10 cellular contexts compared by ENCODE assay signal in genomic region chr17:40538019-40538935, GRCh38. TPM values are rescaled to one million over a fixed set of nuclear protein-coding genes. Genes with fewer than 3 reads are reported as not detected.
DNase-seq lines count a peak whose midpoint lies in the region; ATAC-seq and TF ChIP-seq lines count a peak whose summit lies in the region.
"Had no signal": no experiment of that assay in that cellular context is flagged by ENCODE, and none has a peak within 500 bp of the region (broad histone marks: within the 10 kb centered on the region; RNA-seq: fewer than 3 reads in every experiment).

No MANE protein-coding gene starts in this region.

- TF ChIP-seq POLR2A in vagina (IDR thresholded peaks at IDR 0.05) = no peak

- no peaks in the 10 kb centered on the region for H3K27me3 Mint-ChIP-seq in effector memory CD8-positive, alpha-beta T cell

- H3K27me3 ChIP-seq in muscle layer of duodenum (ENCODE audit: low read depth, low read length) = no peaks in the 10 kb centered on the region
- no peaks in the 10 kb centered on the region for H3K27me3 ChIP-seq in vagina

- no peak for TF ChIP-seq CTCF in vagina (IDR thresholded peaks at IDR 0.05)
- no peak for TF ChIP-seq CTCF in GM20000 (IDR thresholded peaks at IDR 0.05; ENCODE audit: extremely low read depth, missing control alignments)

- ATAC-seq in effector memory CD8-positive, alpha-beta T cell (replicated peaks) = no peak
- ATAC-seq in HG03457 (IDR thresholded peaks at IDR 0.05; ENCODE audit: unreplicated experiment) = no peak

- H3K4me1 ChIP-seq in muscle layer of duodenum (ENCODE audit: control insufficient read depth in 1 of 2, insufficient read depth in 2 of 2, low read length in 2 of 2) (peaks cover 45 to 57% of the 10 kb centered on the region in 2 donors), vagina (peaks cover 84% of the 10 kb centered on the region)

- intact Hi-C loops in vagina (cut with DNase I) = loop anchor here (5.0 kb wide), 1 partner anchor 51 kb away; no protein-coding TSS in a partner anchor

- no peaks in the 10 kb centered on the region for H3K9me3 ChIP-seq in muscle layer of duodenum (ENCODE audit: control insufficient read depth in 1 of 2, low read length in 2 of 2)
- no peaks in the 10 kb centered on the region for H3K9me3 ChIP-seq in vagina

- H3K4me3 ChIP-seq in muscle layer of duodenum (ENCODE audit: low read depth in 1 of 2, low read length in 2 of 2) = peak overlapping the region in 1 of 2 donors; percentile 20
- H3K4me3 ChIP-seq in vagina = no peak overlapping the region

- H3K27ac ChIP-seq in muscle layer of duodenum (ENCODE audit: low read length) = peak overlapping the region; percentile 98
- peak overlapping the region; percentile 91 for H3K27ac ChIP-seq in vagina

- peaks cover 37% of the 10 kb centered on the region for H3K36me3 Mint-ChIP-seq in effector memory CD8-positive, alpha-beta T cell (ENCODE audit: insufficient read depth)

- H3K27ac Mint-ChIP-seq in effector memory CD8-positive, alpha-beta T cell = peak overlapping the region; percentile 79 to 80

- H3K9me3 Mint-ChIP-seq in effector memory CD8-positive, alpha-beta T cell = no peaks in the 10 kb centered on the region

- H3K4me3 Mint-ChIP-seq in effector memory CD8-positive, alpha-beta T cell = no peak overlapping the region

- no peaks in the 10 kb centered on the region for H3K36me3 ChIP-seq in muscle layer of duodenum (ENCODE audit: control insufficient read depth in 1 of 2, insufficient read depth in 2 of 2, low read length in 2 of 2)
- no peaks in the 10 kb centered on the region for H3K36me3 ChIP-seq in vagina

- H3K4me1 Mint-ChIP-seq in effector memory CD8-positive, alpha-beta T cell (ENCODE audit: low read depth in 2 of 2) = peaks cover 69 to 76% of the 10 kb centered on the region in 2 donors

- DNase-seq in activated effector memory CD4-positive, alpha-beta T cell treated with anti-CD3 and anti-CD28 coated beads, Interleukin-2, amount 50 U/mL, for 16 hours = peak; percentile 61
- no peak for DNase-seq in activated effector memory CD4-positive, alpha-beta T cell treated with Interleukin-2 at 50 U/mL for 16 hours
- no peak for DNase-seq in effector memory CD8-positive, alpha-beta T cell
- DNase-seq in vagina (ENCODE audit: extremely low spot score in 2 of 2) (no peak), GM20000 (ENCODE audit: low spot score) (no peak), ecto neural progenitor cell (ENCODE audit: low spot score) (no peak)
- DNase-seq: activated CD4-positive, CD25-positive, alpha-beta regulatory T cell; COR-L47 had no signal

RNA-seq across cellular contexts. Expression of gene CCR7, which starts 27.0 kb away (rescaled TPM):
- total RNA-seq in vagina = not detected

RNA-seq across cellular contexts. Expression of gene TNS4, which starts 36.9 kb away (rescaled TPM):
- total RNA-seq in vagina = 296 TPM
